8 cellular contexts compared by ENCODE assay signal in genomic region chr12:122064034-122064777, GRCh38. TPM values are rescaled to one million over a fixed set of nuclear protein-coding genes. Genes with fewer than 3 reads are reported as not detected.
DNase-seq lines count a peak whose midpoint lies in the region; ATAC-seq and TF ChIP-seq lines count a peak whose summit lies in the region.

No MANE protein-coding gene starts in this region.

- ATAC-seq in Panc1 = peak; percentile 80
- no peak for ATAC-seq in HG03175 (IDR thresholded peaks at IDR 0.05; ENCODE audit: unreplicated experiment)

- no peak overlapping the region for H3K27ac ChIP-seq in Karpas-422 (ENCODE audit: low read length)
- peak overlapping the region; percentile 83 for H3K27ac ChIP-seq in Panc1 (ENCODE audit: low read length)
- peak overlapping the region; percentile 93 for H3K27ac ChIP-seq in hepatocyte
- H3K27ac ChIP-seq in prostate gland = peak overlapping the region; percentile 69 to 77

- no peaks in the 10 kb centered on the region for H3K27me3 ChIP-seq in Karpas-422 (ENCODE audit: low read length)
- H3K27me3 ChIP-seq in Panc1 (ENCODE audit: control insufficient read depth, insufficient read depth, low read length) = no peaks in the 10 kb centered on the region
- H3K27me3 ChIP-seq in hepatocyte = no peaks in the 10 kb centered on the region
- H3K27me3 ChIP-seq in prostate gland (replicated peaks; ENCODE audit: insufficient read depth) = no peaks in the 10 kb centered on the region

- H3K4me2 ChIP-seq in Karpas-422 (ENCODE audit: low read depth, low read length, poor library complexity, severe bottlenecking) (peak overlapping the region; percentile 51), hepatocyte (peak overlapping the region; percentile 68)

- CTCF ChIA-PET in Panc1 (lab: Charles Lee) = no interaction called here

- TF ChIP-seq CTCF in Panc1 (IDR thresholded peaks at IDR 0.05) = no peak
- TF ChIP-seq CTCF in astrocyte of the cerebellum (IDR thresholded peaks at IDR 0.05; ENCODE audit: low read depth, low read length, missing control alignments) = peak; percentile 59
- TF ChIP-seq CTCF in hepatocyte (IDR thresholded peaks at IDR 0.05; ENCODE audit: poor library complexity) = peak; percentile 34
- TF ChIP-seq CTCF in prostate gland (IDR thresholded peaks at IDR 0.05) = peak in 1 of 4 experiments; percentile 4

- no peaks in the 10 kb centered on the region for H3K9me3 ChIP-seq in Karpas-422 (ENCODE audit: low read length)
- no peaks in the 10 kb centered on the region for H3K9me3 ChIP-seq in Panc1 (ENCODE audit: control insufficient read depth, insufficient read depth, low read depth, low read length)
- H3K9me3 ChIP-seq in hepatocyte (ENCODE audit: low read depth) = no peaks in the 10 kb centered on the region
- no peaks in the 10 kb centered on the region for H3K9me3 ChIP-seq in prostate gland

- H3K4me3 ChIP-seq in Karpas-422 (ENCODE audit: low read length) (peak overlapping the region; percentile 50), Panc1 (ENCODE audit: low read depth in 2 of 2, low read length in 2 of 2) (no peak overlapping the region), astrocyte of the cerebellum (ENCODE audit: low read depth, low read length) (no peak overlapping the region), hepatocyte (no peak overlapping the region), prostate gland (no peak overlapping the region)

- H3K9me2 ChIP-seq in Karpas-422 (replicated peaks; ENCODE audit: insufficient read depth, low read length) = no peaks in the 10 kb centered on the region
- H3K9me2 ChIP-seq in hepatocyte (replicated peaks; ENCODE audit: insufficient read depth) = no peaks in the 10 kb centered on the region

- DNase-seq in NCI-H1417 (lab: John Stamatoyannopoulos, UW) = peak; percentile 47 to 76 (median 68)
- no peak for DNase-seq in NCI-H1417 treated with DMSO at 0.1 percent for 48 hours (lab: John Stamatoyannopoulos, UW)
- peak; percentile 95 for DNase-seq in Karpas-422
- no peak for DNase-seq in Panc1 (ENCODE audit: low read depth, low spot score)
- peak; percentile 89 for DNase-seq in astrocyte of the cerebellum (ENCODE audit: low read depth)
- peak; percentile 89 for DNase-seq in hepatocyte (ENCODE audit: low spot score)
- DNase-seq in prostate gland (ENCODE audit: low spot score) = peak; percentile 35

- intact Hi-C loops in Panc1 (cut with micrococcal nuclease; ENCODE audit: unreplicated experiment) (no loop called here), prostate gland (cut with DNase I) (no loop called here)

- peak overlapping the region; percentile 51; the same call in 1 of the 2 replicates for H2AFZ ChIP-seq in Karpas-422 (ENCODE audit: low read length)
- H2AFZ ChIP-seq in hepatocyte = no peak overlapping the region

- BruUV-seq in Panc1 (replicated peaks; lab: Mats Ljungman, UMichigan) = no TSS peak

- WGBS in hepatocyte (ENCODE audit: low lambda C conversion rate, missing lambda C conversion rate) = 67% methylated on average over 13 of the region's 14 CpGs
- 68% methylated on average over 14 of the region's 14 CpGs for WGBS in prostate gland

- peak overlapping the region; percentile 44 for H3K9ac ChIP-seq in Karpas-422 (ENCODE audit: low read length)

- H3K4me1 ChIP-seq in Karpas-422 (ENCODE audit: low read length) = peaks cover 28% of the 10 kb centered on the region
- H3K4me1 ChIP-seq in Panc1 (ENCODE audit: control insufficient read depth, insufficient read depth, low read length) = peaks cover 41% of the 10 kb centered on the region
- peaks cover 28% of the 10 kb centered on the region for H3K4me1 ChIP-seq in hepatocyte (ENCODE audit: insufficient read depth)
- H3K4me1 ChIP-seq in prostate gland (replicated peaks) = peaks cover 9% of the 10 kb centered on the region

- POLR2A ChIA-PET in Panc1 (lab: Charles Lee) = interaction anchor here (0.6 kb wide), 1 partner anchor 42 kb away, joined by 3 read pairs; no protein-coding TSS in a partner anchor

- H3K79me2 ChIP-seq in Karpas-422 (ENCODE audit: low read length) = no peaks in the 10 kb centered on the region
- no peaks in the 10 kb centered on the region for H3K79me2 ChIP-seq in hepatocyte

- H3K36me3 ChIP-seq in Karpas-422 (ENCODE audit: insufficient read depth, low read length) (peaks cover 20% of the 10 kb centered on the region; the same call in 1 of the 2 replicates), Panc1 (ENCODE audit: control insufficient read depth, insufficient read depth, low read length) (no peaks in the 10 kb centered on the region), hepatocyte (replicated peaks; ENCODE audit: insufficient read depth, low read depth) (no peaks in the 10 kb centered on the region), prostate gland (no peaks in the 10 kb centered on the region)

- TF ChIP-seq POLR2A in prostate gland (IDR thresholded peaks at IDR 0.05) = no peak

- H4K20me1 ChIP-seq in Karpas-422 (ENCODE audit: insufficient read depth, low read depth, low read length) = peaks cover 5% of the 10 kb centered on the region; the same call in 1 of the 2 replicates
- no peaks in the 10 kb centered on the region for H4K20me1 ChIP-seq in hepatocyte (ENCODE audit: insufficient read depth, poor library complexity, severe bottlenecking)

- in situ Hi-C loops in Panc1 (cut with HindIII; ENCODE audit: low pct_unique_long_range_greater_than_20kb, low sequenced_read_pairs) (no loop called here), astrocyte of the cerebellum (cut with HindIII; ENCODE audit: low sequenced_read_pairs) (loop anchor here (5.0 kb wide), 1 partner anchor 53 kb away; no protein-coding TSS in a partner anchor)

RNA-seq across cellular contexts. Expression of gene MLXIP, which starts 14.3 kb away (rescaled TPM):
- 13.8 and 14.8 TPM in 2 replicates for total RNA-seq in Karpas-422 (2014; rRNA removed; shearing (Covaris generic); ENCODE audit: low replicate concordance)
- total RNA-seq in Panc1 (2021; ENCODE audit: unreplicated experiment) (124 TPM), hepatocyte (5.6 and 11.5 TPM in 2 replicates), prostate gland (10 to 100 TPM; 13.1 to 57.7 TPM)
- 115 TPM for polyA plus RNA-seq in Panc1 (2012; ENCODE audit: insufficient read length)
- 33.1 and 39.4 TPM in 2 replicates for polyA plus RNA-seq in hepatocyte

RNA-seq across cellular contexts. Expression of gene BCL7A, which starts 42.5 kb away (rescaled TPM):
- total RNA-seq in Karpas-422 (2014; rRNA removed; shearing (Covaris generic); ENCODE audit: low replicate concordance) = 67.2 and 75.5 TPM in 2 replicates
- total RNA-seq in Panc1 (2021; ENCODE audit: unreplicated experiment) (14.5 TPM), hepatocyte (9.6 and 14.2 TPM in 2 replicates), prostate gland (10 to 100 TPM; 10.3 to 15.4 TPM)
- polyA plus RNA-seq in Panc1 (2012; ENCODE audit: insufficient read length) = 15.1 TPM
- 11.8 and 14.9 TPM in 2 replicates for polyA plus RNA-seq in hepatocyte

Comparison
In these comparisons a context has a peak if more than half of its experiments do, and no peak if none do; other contexts are left out.
1. DNase-seq: peak in NCI-H1417 (3 of 3), Karpas-422 (single experiment), astrocyte of the cerebellum (single experiment), hepatocyte (single experiment) and prostate gland (single experiment); none in NCI-H1417 treated with DMSO at 0.1 percent for 48 hours (single experiment) and Panc1 (single experiment).